In the genomic region with DNA sequence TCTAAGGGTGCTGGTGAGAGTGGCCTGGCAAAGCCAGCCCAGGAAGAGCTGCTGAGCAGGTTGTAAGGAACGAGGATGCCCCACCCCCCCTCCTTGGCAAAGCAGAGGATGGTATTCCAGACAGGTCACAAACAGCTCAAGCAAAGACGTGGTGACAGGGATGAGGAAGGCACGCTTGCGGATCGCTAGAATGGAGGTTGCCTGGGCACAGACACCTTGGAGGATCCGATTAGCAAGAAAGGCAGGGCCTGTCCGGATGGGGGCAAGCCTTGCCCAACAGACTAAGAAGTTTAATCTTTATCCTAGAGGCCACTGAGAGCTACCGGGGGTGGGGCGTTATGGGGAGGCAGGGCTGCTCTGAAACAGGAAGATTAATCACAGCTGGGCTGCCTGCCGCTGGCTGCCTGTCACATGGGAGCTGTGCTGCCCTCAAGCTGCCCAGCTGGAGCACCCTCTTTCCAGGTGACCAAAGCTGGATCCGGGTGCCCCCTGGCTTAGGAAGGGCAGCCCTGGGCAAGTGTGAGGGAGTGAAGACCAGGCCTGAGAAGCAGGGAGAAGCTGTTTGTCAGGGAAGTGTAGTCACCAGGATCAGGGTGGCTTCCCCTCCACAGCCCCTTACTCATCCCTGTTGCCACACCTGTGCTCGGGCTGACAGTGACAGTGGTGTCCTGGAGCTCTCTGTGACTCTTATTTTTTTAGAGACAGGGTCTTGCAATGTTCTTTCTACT, we compare ENCODE assay signal across 8 cellular contexts. TPM values are rescaled to one million over a fixed set of nuclear protein-coding genes. Genes with fewer than 3 reads are reported as not detected.
DNase-seq lines count a peak whose midpoint lies in the region; ATAC-seq and TF ChIP-seq lines count a peak whose summit lies in the region.

No MANE protein-coding gene starts in this region.

- peak overlapping the region; percentile 30; the same call in 1 of the 2 replicates for H3K4me2 ChIP-seq in MM.1S (ENCODE audit: low read depth, low read length)
- H3K4me2 ChIP-seq in smooth muscle cell, result peak overlapping the region; percentile 21

- H2AFZ ChIP-seq in MM.1S (ENCODE audit: low read length) (no peak overlapping the region), smooth muscle cell (ENCODE audit: low read depth) (no peak overlapping the region)

- peak in 6 of 7 experiments; percentile 33 to 70 (median 61) for DNase-seq in CD8-positive, alpha-beta T cell
- DNase-seq in MM.1S (peak; percentile 22), fibroblast of the conjunctiva (ENCODE audit: low read depth) (peak; percentile 34), smooth muscle cell (lab: John Stamatoyannopoulos, UW; ENCODE audit: unreplicated experiment) (no peak), dedifferentiated amniotic fluid mesenchymal stem cell (ENCODE audit: extremely low spot score) (no peak), DMS153 treated with DMSO at 0.1 percent for 48 hours (lab: John Stamatoyannopoulos, UW; ENCODE audit: unreplicated experiment) (no peak)
- DNase-seq in activated CD8-positive, alpha-beta T cell treated with anti-CD3 and anti-CD28 coated beads for 36 hours, result peak; percentile 88

- peak overlapping the region; percentile 46 for H3K4me3 ChIP-seq in CD8-positive, alpha-beta T cell (ENCODE audit: low read depth, low read length)
- H3K4me3 ChIP-seq in MM.1S (ENCODE audit: low read length), result no peak overlapping the region
- H3K4me3 ChIP-seq in smooth muscle cell, result no peak overlapping the region

- H3K27ac ChIP-seq in CD8-positive, alpha-beta T cell (ENCODE audit: low read depth, low read length), result peak overlapping the region; percentile 89
- peak overlapping the region; percentile 45; the same call in 1 of the 2 replicates for H3K27ac ChIP-seq in MM.1S (ENCODE audit: low read length)
- peak overlapping the region; percentile 15 for H3K27ac ChIP-seq in smooth muscle cell (ENCODE audit: low read depth)

- H3K4me1 Mint-ChIP-seq in CD8-positive, alpha-beta T cell (ENCODE audit: low read depth), result peaks cover 91% of the 10 kb centered on the region
- H3K4me1 Mint-ChIP-seq in activated CD8-positive, alpha-beta T cell treated with anti-CD3 and anti-CD28 coated beads for 36 hours (ENCODE audit: low read depth), result peaks cover 84% of the 10 kb centered on the region

- intact Hi-C loops in CD8-positive, alpha-beta T cell (cut with DNase I, micrococcal nuclease), result loop anchor here (1.0 to 10.0 kb wide), 6 partner anchors 10 to 474 kb away; a partner anchor contains a TSS
- intact Hi-C loops in activated CD8-positive, alpha-beta T cell treated with anti-CD3 and anti-CD28 coated beads for 36 hours (cut with micrococcal nuclease), result loop anchor here (5.0 to 10.0 kb wide), 2 partner anchors 76 to 244 kb away; a partner anchor contains a TSS

- peak; percentile 16 for ATAC-seq in CD8-positive, alpha-beta T cell
- peak; percentile 43 for ATAC-seq in activated CD8-positive, alpha-beta T cell treated with anti-CD3 and anti-CD28 coated beads for 36 hours
- ATAC-seq in HG03159 (IDR thresholded peaks at IDR 0.05; ENCODE audit: unreplicated experiment), result no peak

- peak overlapping the region; percentile 87 for H3K4me3 Mint-ChIP-seq in CD8-positive, alpha-beta T cell
- H3K4me3 Mint-ChIP-seq in activated CD8-positive, alpha-beta T cell treated with anti-CD3 and anti-CD28 coated beads for 36 hours, result peak overlapping the region; percentile 64

- no peak for TF ChIP-seq CTCF in CD8-positive, alpha-beta T cell (IDR thresholded peaks at IDR 0.05)
- no peak for TF ChIP-seq CTCF in MM.1S (IDR thresholded peaks at IDR 0.05; ENCODE audit: low read length)
- no peak for TF ChIP-seq CTCF in activated CD8-positive, alpha-beta T cell treated with anti-CD3 and anti-CD28 coated beads for 36 hours (IDR thresholded peaks at IDR 0.05)
- no peak for TF ChIP-seq CTCF in smooth muscle cell (IDR thresholded peaks at IDR 0.05; ENCODE audit: borderline replicate concordance, insufficient read depth, poor library complexity, severe bottlenecking)

- no peaks in the 10 kb centered on the region for H3K9me2 ChIP-seq in MM.1S (replicated peaks; ENCODE audit: insufficient read depth, low read length)

- no peaks in the 10 kb centered on the region for H3K9me3 Mint-ChIP-seq in CD8-positive, alpha-beta T cell
- no peaks in the 10 kb centered on the region for H3K9me3 Mint-ChIP-seq in activated CD8-positive, alpha-beta T cell treated with anti-CD3 and anti-CD28 coated beads for 36 hours

- H3K9ac ChIP-seq in MM.1S (ENCODE audit: low read length) (no peak overlapping the region), smooth muscle cell (ENCODE audit: low read depth) (no peak overlapping the region)

- no peaks in the 10 kb centered on the region for H3K9me3 ChIP-seq in CD8-positive, alpha-beta T cell (ENCODE audit: low read length)
- H3K9me3 ChIP-seq in MM.1S (replicated peaks; ENCODE audit: insufficient read depth, low read length) (no peaks in the 10 kb centered on the region), smooth muscle cell (replicated peaks; ENCODE audit: low read depth) (no peaks in the 10 kb centered on the region)

- H3F3A ChIP-seq in MM.1S (ENCODE audit: insufficient read depth, low read length) (peaks cover 4% of the 10 kb centered on the region), smooth muscle cell (ENCODE audit: low read depth) (peaks cover 8% of the 10 kb centered on the region)

- H3K36me3 Mint-ChIP-seq in CD8-positive, alpha-beta T cell, result peaks cover 4% of the 10 kb centered on the region
- peaks cover 20% of the 10 kb centered on the region for H3K36me3 Mint-ChIP-seq in activated CD8-positive, alpha-beta T cell treated with anti-CD3 and anti-CD28 coated beads for 36 hours (ENCODE audit: low read depth)

- 48% methylated on average over 11 of the region's 12 CpGs for WGBS in smooth muscle cell (ENCODE audit: low lambda C conversion rate)

- H3K27ac Mint-ChIP-seq in CD8-positive, alpha-beta T cell, result peak overlapping the region; percentile 100
- H3K27ac Mint-ChIP-seq in activated CD8-positive, alpha-beta T cell treated with anti-CD3 and anti-CD28 coated beads for 36 hours, result peak overlapping the region; percentile 97

- H3K27me3 ChIP-seq in CD8-positive, alpha-beta T cell (ENCODE audit: insufficient read depth, low read length), result no peaks in the 10 kb centered on the region
- H3K27me3 ChIP-seq in MM.1S (replicated peaks; ENCODE audit: insufficient read depth, low read length) (no peaks in the 10 kb centered on the region), smooth muscle cell (ENCODE audit: low read depth) (no peaks in the 10 kb centered on the region)

- H3K79me2 ChIP-seq in MM.1S (ENCODE audit: low read length) (no peaks in the 10 kb centered on the region), smooth muscle cell (ENCODE audit: low read depth) (no peaks in the 10 kb centered on the region)

- H3K27me3 Mint-ChIP-seq in CD8-positive, alpha-beta T cell (ENCODE audit: low read depth), result no peaks in the 10 kb centered on the region
- H3K27me3 Mint-ChIP-seq in activated CD8-positive, alpha-beta T cell treated with anti-CD3 and anti-CD28 coated beads for 36 hours, result no peaks in the 10 kb centered on the region

- CTCF ChIA-PET in CD8-positive, alpha-beta T cell (lab: Charles Lee), result interaction anchor here (1.0 to 7.9 kb wide), 13 partner anchors 10 to 240 kb away, joined by 3 to 88 read pairs (median 8); a partner anchor contains a TSS
- CTCF ChIA-PET in activated CD8-positive, alpha-beta T cell treated with anti-CD3 and anti-CD28 coated beads for 36 hours (lab: Charles Lee), result interaction anchor here (0.9 to 4.3 kb wide), 17 partner anchors 9 to 239 kb away, joined by 3 to 37 read pairs (median 5); a partner anchor contains a TSS

- H3K36me3 ChIP-seq in CD8-positive, alpha-beta T cell (ENCODE audit: insufficient read depth, low read length), result no peaks in the 10 kb centered on the region
- no peaks in the 10 kb centered on the region for H3K36me3 ChIP-seq in MM.1S (replicated peaks; ENCODE audit: insufficient read depth, low read length)
- H3K36me3 ChIP-seq in smooth muscle cell (ENCODE audit: low read depth), result no peaks in the 10 kb centered on the region

- POLR2A ChIA-PET in CD8-positive, alpha-beta T cell (lab: Charles Lee), result interaction anchor here (0.9 to 3.5 kb wide), 12 partner anchors 9 to 93 kb away, joined by 3 to 42 read pairs (median 8); a partner anchor contains a TSS
- POLR2A ChIA-PET in activated CD8-positive, alpha-beta T cell treated with anti-CD3 and anti-CD28 coated beads for 36 hours (lab: Charles Lee), result interaction anchor here (1.0 to 4.3 kb wide), 6 partner anchors 9 to 474 kb away, joined by 3 to 42 read pairs (median 4); a partner anchor contains a TSS

- no peaks in the 10 kb centered on the region for H4K20me1 ChIP-seq in MM.1S (ENCODE audit: insufficient read depth, low read length)
- H4K20me1 ChIP-seq in smooth muscle cell (ENCODE audit: low read depth), result no peaks in the 10 kb centered on the region

- peaks cover 88% of the 10 kb centered on the region for H3K4me1 ChIP-seq in CD8-positive, alpha-beta T cell (ENCODE audit: insufficient read depth, low read length)
- peaks cover 23% of the 10 kb centered on the region for H3K4me1 ChIP-seq in MM.1S (ENCODE audit: low read length)
- no peaks in the 10 kb centered on the region for H3K4me1 ChIP-seq in smooth muscle cell (ENCODE audit: low read depth)

RNA-seq across cellular contexts. Expression of a gene that starts 9.2 kb away (rescaled TPM):
- total RNA-seq in CD8-positive, alpha-beta T cell, result 10 to 100 TPM; 43.2 to 45.1 TPM
- 10 to 100 TPM; 60.4 to 60.9 TPM for total RNA-seq in activated CD8-positive, alpha-beta T cell treated with anti-CD3 and anti-CD28 coated beads for 36 hours
- 10.8 and 11.3 TPM in 2 replicates for total RNA-seq in smooth muscle cell
- 8.4 and 16.8 TPM in 2 replicates for polyA plus RNA-seq in smooth muscle cell

Comparison
In these comparisons a context has a peak if more than half of its experiments do, and no peak if none do; other contexts are left out.
1. DNase-seq: peak in CD8-positive, alpha-beta T cell (6 of 7), MM.1S (single experiment), activated CD8-positive, alpha-beta T cell treated with anti-CD3 and anti-CD28 coated beads for 36 hours (single experiment) and fibroblast of the conjunctiva (single experiment); none in smooth muscle cell (single experiment), dedifferentiated amniotic fluid mesenchymal stem cell (single experiment) and DMS153 treated with DMSO at 0.1 percent for 48 hours (single experiment).
2. H3K27ac ChIP-seq: peak in every context shown above with its lines; median percentile 89 in CD8-positive, alpha-beta T cell; 45 in MM.1S; 15 in smooth muscle cell.